20 cellular contexts compared by ENCODE assay signal in the genomic region with DNA sequence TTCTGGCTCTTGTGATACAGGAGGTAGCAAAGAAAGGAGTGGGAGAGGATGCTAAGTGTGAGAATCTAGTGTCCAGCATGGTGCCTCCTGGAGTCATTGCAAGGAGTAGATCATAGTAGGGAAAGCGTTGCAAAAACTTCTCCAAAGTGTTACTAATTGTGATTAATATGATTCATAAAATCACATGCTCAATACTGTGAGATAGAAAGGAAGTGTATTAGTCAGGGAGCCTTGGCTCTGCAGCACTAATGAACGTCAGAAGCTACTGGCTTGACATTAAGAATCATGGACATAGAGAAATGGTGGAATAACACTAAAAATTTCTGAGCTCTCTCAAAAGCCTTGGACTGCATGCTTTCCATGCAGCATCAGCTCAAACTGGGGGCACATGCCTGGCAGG.
DNase-seq lines count a peak whose midpoint lies in the region; ATAC-seq lines count a peak whose summit lies in the region.
"Had no signal": no experiment of that assay in that cellular context is flagged by ENCODE, and none has a peak within 500 bp of the region (broad histone marks: within the 10 kb centered on the region; RNA-seq: fewer than 3 reads in every experiment).

No MANE protein-coding gene starts in this region.

- H3K23ac ChIP-seq in trophoblast cell (ENCODE audit: low read length) (no peak overlapping the region), mesendoderm (ENCODE audit: low read length) (no peak overlapping the region)

- H2BK15ac ChIP-seq in mesendoderm (replicated peaks; ENCODE audit: low read depth): no peak overlapping the region

- H3K27me3 ChIP-seq in GM23248 (replicated peaks; ENCODE audit: insufficient read depth): no peaks in the 10 kb centered on the region
- H3K27me3 ChIP-seq in trophoblast cell (ENCODE audit: insufficient read depth, low read length): no peaks in the 10 kb centered on the region
- no peaks in the 10 kb centered on the region for H3K27me3 ChIP-seq in mesendoderm (ENCODE audit: insufficient read depth, low read length, poor library complexity)
- H3K27me3 ChIP-seq: BLaER1 treated with 17β-estradiol and CSF1 and Interleukin-3, amounts not matched to agents 10 nM and 100 nM; Peyer's patch had no signal

- no peaks in the 10 kb centered on the region for H3F3A ChIP-seq in GM23248 (ENCODE audit: insufficient read depth)

- H3K9ac ChIP-seq in GM23248: no peak overlapping the region
- H3K9ac ChIP-seq in trophoblast cell (ENCODE audit: low read length): no peak overlapping the region
- H3K9ac ChIP-seq in mesendoderm (ENCODE audit: low read length): no peak overlapping the region
- H3K9ac ChIP-seq: BLaER1 treated with 17β-estradiol and CSF1 and Interleukin-3, amounts not matched to agents 10 nM and 100 nM; KMS-11 had no signal

- no peaks in the 10 kb centered on the region for H3K36me3 ChIP-seq in GM23248 (ENCODE audit: low read depth)
- H3K36me3 ChIP-seq in trophoblast cell (ENCODE audit: control insufficient read depth in 1 of 2, insufficient read depth in 2 of 2, low read length in 2 of 2): no peaks in the 10 kb centered on the region
- no peaks in the 10 kb centered on the region for H3K36me3 ChIP-seq in mesendoderm (ENCODE audit: control insufficient read depth, insufficient read depth, low read length)
- H3K36me3 ChIP-seq: Peyer's patch had no signal

- no peaks in the 10 kb centered on the region for H3K9me2 ChIP-seq in GM23248 (ENCODE audit: insufficient read depth)

- no peaks in the 10 kb centered on the region for H3K79me1 ChIP-seq in trophoblast cell (ENCODE audit: low read length)
- no peaks in the 10 kb centered on the region for H3K79me1 ChIP-seq in mesendoderm (ENCODE audit: low read length)

- no peak overlapping the region for H3K27ac ChIP-seq in GM23248
- H3K27ac ChIP-seq in trophoblast cell (ENCODE audit: low read depth, low read length): no peak overlapping the region
- H3K27ac ChIP-seq in mesendoderm (ENCODE audit: low read depth, low read length): no peak overlapping the region
- H3K27ac ChIP-seq: BLaER1 treated with 17β-estradiol and CSF1 and Interleukin-3, amounts not matched to agents 10 nM and 100 nM; KMS-11; Peyer's patch had no signal

- H4K5ac ChIP-seq in mesendoderm (ENCODE audit: low read length): no peak overlapping the region

- no peak overlapping the region for H2AFZ ChIP-seq in GM23248
- H2AFZ ChIP-seq in trophoblast cell (ENCODE audit: insufficient read depth, low read length, poor library complexity): no peak overlapping the region

- no peak overlapping the region for H2BK12ac ChIP-seq in trophoblast cell (ENCODE audit: low read length)

- no peak overlapping the region for H3K14ac ChIP-seq in trophoblast cell (ENCODE audit: low read length)

- 2 to 5% methylated on average over 2 of the region's 2 CpGs for WGBS in GM23248 (ENCODE audit: low coverage in 1 of 2, low lambda C conversion rate in 2 of 2, missing lambda C conversion rate in 2 of 2), 2 experiments
- no CpG with 5 or more reads among the region's 2 CpGs for WGBS in trophoblast cell (ENCODE audit: extremely low coverage, insufficient coverage, insufficient read length)
- WGBS in mesendoderm (ENCODE audit: extremely low coverage, insufficient coverage, low lambda C conversion rate): no CpG with 5 or more reads among the region's 2 CpGs

- no peak overlapping the region for H4K12ac ChIP-seq in trophoblast cell (ENCODE audit: low read depth, low read length)

- H3K9me3 ChIP-seq in GM23248 (ENCODE audit: low read depth) (no peaks in the 10 kb centered on the region), trophoblast cell (ENCODE audit: insufficient read depth, low read depth, low read length) (peaks cover 11% of the 10 kb centered on the region)
- H3K9me3 ChIP-seq: BLaER1 treated with 17β-estradiol and CSF1 and Interleukin-3, amounts not matched to agents 10 nM and 100 nM had no signal

- H3K4me1 ChIP-seq in GM23248 (ENCODE audit: insufficient read depth) (no peaks in the 10 kb centered on the region), trophoblast cell (ENCODE audit: control insufficient read depth in 1 of 2, insufficient read depth in 2 of 2, low read length in 2 of 2) (no peaks in the 10 kb centered on the region), mesendoderm (ENCODE audit: control insufficient read depth, low read depth, low read length) (no peaks in the 10 kb centered on the region)
- H3K4me1 ChIP-seq: BLaER1 treated with 17β-estradiol and CSF1 and Interleukin-3, amounts not matched to agents 10 nM and 100 nM; Peyer's patch had no signal

- H3K18ac ChIP-seq in trophoblast cell (ENCODE audit: low read length) (no peak overlapping the region), mesendoderm (ENCODE audit: low read length) (no peak overlapping the region)

- no peak for ATAC-seq in HG03439 (IDR thresholded peaks at IDR 0.05; ENCODE audit: unreplicated experiment)
- ATAC-seq: CD8-positive, alpha-beta T cell; Right ventricle myocardium inferior had no signal

- H2BK120ac ChIP-seq in trophoblast cell (ENCODE audit: insufficient read depth, low read length, poor library complexity) (no peak overlapping the region), mesendoderm (ENCODE audit: low read depth, low read length) (no peak overlapping the region)

- DNase-seq in AG08395 (ENCODE audit: low spot score): peak; percentile 31
- DNase-seq in GM23248: peak; percentile 63
- peak; percentile 54 for DNase-seq in dermis blood vessel endothelial cell
- peak; percentile 7 for DNase-seq in islet precursor cell
- DNase-seq in trophoblast cell: no peak
- no peak for DNase-seq in GF-D8 (lab: John Stamatoyannopoulos, UW)
- no peak for DNase-seq in mesendoderm
- DNase-seq: Calu3; CD8-positive, alpha-beta T cell; NCI-H1436; NCI-H2029 treated with DMSO at 0.1 percent for 48 hours; NCI-H2171 treated with DMSO at 0.1 percent for 48 hours; NCI-H446 treated with DMSO at 0.1 percent for 48 hours; NCI-H69; NK-92 treated with Interleukin-12 subunit alpha and Interleukin-12 subunit beta, amount 100 ng/mL, for 24 hours; Peyer's patch had no signal

- no peak overlapping the region for H3K4ac ChIP-seq in trophoblast cell (ENCODE audit: low read depth, low read length)
- H3K4ac ChIP-seq in mesendoderm (ENCODE audit: low read depth, low read length): no peak overlapping the region

- no peak overlapping the region for H3K4me3 ChIP-seq in GM23248
- no peak overlapping the region for H3K4me3 ChIP-seq in trophoblast cell (ENCODE audit: low read depth, low read length)
- H3K4me3 ChIP-seq in mesendoderm (ENCODE audit: low read length): no peak overlapping the region
- H3K4me3 ChIP-seq: BLaER1 treated with 17β-estradiol and CSF1 and Interleukin-3, amounts not matched to agents 10 nM and 100 nM; Peyer's patch had no signal

- in situ Hi-C loops in GM23248 (cut with MboI): no loop called here

- no peak overlapping the region for H3K56ac ChIP-seq in mesendoderm (ENCODE audit: low read length)

- H2AK5ac ChIP-seq in trophoblast cell (ENCODE audit: low read length) (no peak overlapping the region), mesendoderm (ENCODE audit: low read length) (no peak overlapping the region)

- H3K4me2 ChIP-seq in GM23248 (ENCODE audit: unreplicated experiment) (no peak overlapping the region), trophoblast cell (ENCODE audit: low read length) (no peak overlapping the region), mesendoderm (ENCODE audit: low read length) (no peak overlapping the region)
- H3K4me2 ChIP-seq: BLaER1 treated with 17β-estradiol and CSF1 and Interleukin-3, amounts not matched to agents 10 nM and 100 nM; KMS-11 had no signal

- H4K91ac ChIP-seq in trophoblast cell (ENCODE audit: low read depth, low read length): no peak overlapping the region

- no peaks in the 10 kb centered on the region for H4K20me1 ChIP-seq in GM23248 (ENCODE audit: insufficient read depth)
- H4K20me1 ChIP-seq: BLaER1 treated with 17β-estradiol and CSF1 and Interleukin-3, amounts not matched to agents 10 nM and 100 nM had no signal

- H4K8ac ChIP-seq in trophoblast cell (ENCODE audit: low read depth, low read length): no peak overlapping the region
- no peak overlapping the region for H4K8ac ChIP-seq in mesendoderm (ENCODE audit: low read depth, low read length)

- no peak overlapping the region for H2BK5ac ChIP-seq in trophoblast cell (ENCODE audit: low read depth, low read length, poor library complexity)
- no peak overlapping the region for H2BK5ac ChIP-seq in mesendoderm (ENCODE audit: low read length)

- H3K79me2 ChIP-seq in GM23248 (ENCODE audit: insufficient read depth): no peaks in the 10 kb centered on the region
- no peaks in the 10 kb centered on the region for H3K79me2 ChIP-seq in trophoblast cell (ENCODE audit: control insufficient read depth, insufficient read depth, low read length, poor library complexity)
- no peaks in the 10 kb centered on the region for H3K79me2 ChIP-seq in mesendoderm (ENCODE audit: control insufficient read depth, insufficient read depth, low read length)

Comparison
In these comparisons a context has a peak if more than half of its experiments do, and no peak if none do; other contexts are left out.
1. DNase-seq: peak in AG08395 (single experiment), GM23248 (single experiment), dermis blood vessel endothelial cell (single experiment) and islet precursor cell (single experiment); none in trophoblast cell (0 of 2), GF-D8 (single experiment) and mesendoderm (single experiment).